ENCODE assay signal across 1 cellular context in genomic region chr6:110874880-110875547, GRCh38.
A peak's percentile ranks its signal among the peaks of the same experiment; 100 is the strongest.
TF ChIP-seq lines count a peak whose summit lies in the region.

No MANE protein-coding gene starts in this region.

TF ChIP-seq in K562, 482 proteins besides CTCF, POLR2A, EP300 and RAD21 (continued from another document and continues in another):
- TF ChIP-seq RREB1 (CRISPR knock-in tag; IDR thresholded peaks at IDR 0.05) = no peak
- no peak for TF ChIP-seq NCOA6 (IDR thresholded peaks at IDR 0.05)
- TF ChIP-seq FOXP4 (CRISPR knock-in tag; IDR thresholded peaks at IDR 0.05; ENCODE audit: borderline replicate concordance) = peak; percentile 55; the same call in 1 of the 2 replicates
- no peak for TF ChIP-seq TARDBP (IDR thresholded peaks at IDR 0.05)
- TF ChIP-seq TBP (optimal IDR thresholded peaks at IDR 0.05; ENCODE audit: low read depth, low read length) = no peak
- no peak for TF ChIP-seq STAG1 (CRISPR knock-in tag; IDR thresholded peaks at IDR 0.05; ENCODE audit: borderline replicate concordance)
- TF ChIP-seq TEAD4 (IDR thresholded peaks at IDR 0.05; ENCODE audit: low read length) = 0 out of 2 replicates have a peak, but pooled peaks have one; percentile 1
- TF ChIP-seq TEAD4 (CRISPR knock-in tag; IDR thresholded peaks at IDR 0.05; ENCODE audit: borderline replicate concordance) = no peak
- peak in 1 of 2 experiments; percentile 46; a peak in 3 of 4 replicates for TF ChIP-seq UBTF (IDR thresholded peaks at IDR 0.05; ENCODE audit: borderline replicate concordance in 1 of 2, low read depth in 2 of 2, low read length in 2 of 2)
- TF ChIP-seq VEZF1 (CRISPR knock-in tag; IDR thresholded peaks at IDR 0.05) = no peak
- peak; percentile 25; the same call in 1 of the 2 replicates for TF ChIP-seq CTBP1 (IDR thresholded peaks at IDR 0.05; ENCODE audit: borderline replicate concordance)
- no peak for TF ChIP-seq ZNF140 (CRISPR knock-in tag; IDR thresholded peaks at IDR 0.05)
- no peak for TF ChIP-seq CHCHD3 (CRISPR knock-in tag; IDR thresholded peaks at IDR 0.05)
- TF ChIP-seq FUS (optimal IDR thresholded peaks at IDR 0.05; ENCODE audit: low read depth, low read length) = peak; percentile 49
- TF ChIP-seq MTF1 (CRISPR knock-in tag; IDR thresholded peaks at IDR 0.05; ENCODE audit: borderline replicate concordance) = no peak
- TF ChIP-seq ASH1L (IDR thresholded peaks at IDR 0.05; ENCODE audit: borderline replicate concordance, low read depth, partially characterized antibody) = peak; percentile 55
- TF ChIP-seq HMGN3 (IDR thresholded peaks at IDR 0.05; ENCODE audit: borderline replicate concordance, extremely low read depth, insufficient read length, low read depth, low read length) = peak; percentile 30
- no peak for TF ChIP-seq LARP7 (IDR thresholded peaks at IDR 0.05)
- TF ChIP-seq LCOR (CRISPR knock-in tag; IDR thresholded peaks at IDR 0.05) = peak; percentile 50; the same call in 1 of the 2 replicates
- TF ChIP-seq RBM22 (IDR thresholded peaks at IDR 0.05; ENCODE audit: low read depth, low read length, poor library complexity, severe bottlenecking) = no peak
- TF ChIP-seq MXI1 (IDR thresholded peaks at IDR 0.05; ENCODE audit: low read depth, low read length) = no peak
- TF ChIP-seq ZNF778 (CRISPR knock-in tag; IDR thresholded peaks at IDR 0.05) = no peak
- 0 out of 2 replicates have a peak, but pooled peaks have one; percentile 9 for TF ChIP-seq ATF7 (IDR thresholded peaks at IDR 0.05)
- TF ChIP-seq ZBTB43 (CRISPR knock-in tag; IDR thresholded peaks at IDR 0.05) = no peak; the same call in 1 of the 2 replicates
- no peak for TF ChIP-seq ZNF41 (CRISPR knock-in tag; conservative IDR thresholded peaks at IDR 0.05)
- TF ChIP-seq ADNP (tag; IDR thresholded peaks at IDR 0.05) = no peak
- TF ChIP-seq SMC3 (conservative IDR thresholded peaks at IDR 0.05; ENCODE audit: insufficient read depth, low read depth, low read length) = no peak
- no peak; the same call in 1 of the 2 replicates for TF ChIP-seq ZNF263 (CRISPR knock-in tag; IDR thresholded peaks at IDR 0.05; ENCODE audit: borderline replicate concordance)
- no peak for TF ChIP-seq SMAD4 (CRISPR knock-in tag; conservative IDR thresholded peaks at IDR 0.05)
- TF ChIP-seq PHF8 (IDR thresholded peaks at IDR 0.05; ENCODE audit: borderline replicate concordance, low read length) = peak; percentile 22; the same call in 1 of the 2 replicates
- TF ChIP-seq RBBP5 (IDR thresholded peaks at IDR 0.05; ENCODE audit: borderline replicate concordance, insufficient read depth, low read length, poor library complexity, severe bottlenecking) = peak; percentile 81
- peak; percentile 50; the same call in 1 of the 2 replicates for TF ChIP-seq ZC3H4 (CRISPR knock-in tag; IDR thresholded peaks at IDR 0.05; ENCODE audit: borderline replicate concordance)
- peak; percentile 60 for TF ChIP-seq L3MBTL2 (IDR thresholded peaks at IDR 0.05)
- peak; percentile 65; the same call in 1 of the 2 replicates for TF ChIP-seq ZNF511 (CRISPR knock-in tag; IDR thresholded peaks at IDR 0.05)
- no peak for TF ChIP-seq CHAMP1 (IDR thresholded peaks at IDR 0.05)
- no peak for TF ChIP-seq ZNF277 (CRISPR knock-in tag; IDR thresholded peaks at IDR 0.05; ENCODE audit: borderline replicate concordance)
- TF ChIP-seq POU5F1 (IDR thresholded peaks at IDR 0.05; ENCODE audit: borderline replicate concordance, low read depth, low read length, partially characterized antibody) = no peak
- no peak for TF ChIP-seq MAZ (CRISPR knock-in tag; conservative IDR thresholded peaks at IDR 0.05 in 1 of 2, IDR thresholded peaks at IDR 0.05 in 1 of 2)
- TF ChIP-seq TEAD1 (CRISPR knock-in tag; IDR thresholded peaks at IDR 0.05) = 0 out of 4 replicates have a peak, but pooled peaks of 1 of the 2 experiments have one; percentile 8
- TF ChIP-seq KAT7 (CRISPR knock-in tag; IDR thresholded peaks at IDR 0.05; ENCODE audit: borderline replicate concordance) = 0 out of 2 replicates have a peak, but pooled peaks have one; percentile 84
- peak; percentile 92 for TF ChIP-seq ZSCAN29 (IDR thresholded peaks at IDR 0.05)
- TF ChIP-seq RB1 (IDR thresholded peaks at IDR 0.05; ENCODE audit: low read depth) = peak; percentile 35; the same call in 1 of the 2 replicates
- peak; percentile 11; the same call in 1 of the 2 replicates for TF ChIP-seq FOXM1 (IDR thresholded peaks at IDR 0.05; ENCODE audit: low read depth)
- no peak for TF ChIP-seq FOXM1 (CRISPR knock-in tag; IDR thresholded peaks at IDR 0.05; ENCODE audit: low read depth)
- no peak for TF ChIP-seq ZNF274 (IDR thresholded peaks at IDR 0.05; ENCODE audit: borderline replicate concordance, low read depth, low read length)
- TF ChIP-seq SMARCA4 (IDR thresholded peaks at IDR 0.05) = no peak
- no peak for TF ChIP-seq NFE2 (IDR thresholded peaks at IDR 0.05; ENCODE audit: low read depth)
- TF ChIP-seq NONO (IDR thresholded peaks at IDR 0.05; ENCODE audit: low read depth in 2 of 2, low read length in 1 of 2) = peak in 1 of 2 experiments; percentile 73; a peak in 1 of 4 replicates
- TF ChIP-seq RBFOX2 (IDR thresholded peaks at IDR 0.05; ENCODE audit: low read depth, low read length) = peak; percentile 81
- no peak; a peak in 1 of 4 replicates for TF ChIP-seq FOXA3 (CRISPR knock-in tag; conservative IDR thresholded peaks at IDR 0.05 in 1 of 2, IDR thresholded peaks at IDR 0.05 in 1 of 2)
- peak; percentile 85 for TF ChIP-seq GABPA (tag; conservative IDR thresholded peaks at IDR 0.05; ENCODE audit: low read depth)
